17 cellular contexts compared by ENCODE assay signal in genomic region chr3:66365023-66365581, GRCh38.
"Had no signal": no experiment of that assay in that cellular context is flagged by ENCODE, and none has a peak within 500 bp of the region (broad histone marks: within the 10 kb centered on the region; RNA-seq: fewer than 3 reads in every experiment).

No MANE protein-coding gene starts in this region.

- ATAC-seq: activated naive CD8-positive, alpha-beta T cell treated with anti-CD3 and anti-CD28 coated beads, Interleukin-2, amount 50 U/mL, for 24 hours; activated T-cell treated with anti-CD3 and anti-CD28 coated beads, Interleukin-2, amount 50 U/mL, for 72 hours; naive thymus-derived CD4-positive, alpha-beta T cell; stimulated activated naive CD8-positive, alpha-beta T cell treated with anti-CD3 and anti-CD28 coated beads, Interleukin-15, Interleukin-2, amounts not matched to agents 100 U/mL and 50 U/mL, for 24 hours had no signal

- H3K4me1 ChIP-seq: prostate gland, thyroid gland had no signal

- H3K9me3 ChIP-seq: prostate gland, thyroid gland had no signal

- H3K27ac ChIP-seq: prostate gland, thyroid gland had no signal

- FAIRE-seq: endometrium, frontal cortex, islet of Langerhans had no signal

- H3K27me3 ChIP-seq: thyroid gland had no signal

- H3K36me3 ChIP-seq: prostate gland, thyroid gland had no signal

- H3K4me3 ChIP-seq: lung, prostate gland, thyroid gland had no signal

- DNase-seq: activated CD4-positive, alpha-beta memory T cell treated with anti-CD3 and anti-CD28 coated beads for 36 hours; activated CD4-positive, alpha-beta T cell treated with anti-CD3 and anti-CD28 coated beads for 48 hours; activated effector memory CD4-positive, alpha-beta T cell treated with Interleukin-2 at 50 U/mL for 16 hours; activated naive CD4-positive, alpha-beta T cell treated with anti-CD3 and anti-CD28 coated beads for 36 hours; activated naive CD8-positive, alpha-beta T cell treated with anti-CD3 and anti-CD28 coated beads, Interleukin-2, amount 50 U/mL, for 24 hours; activated T-cell treated with anti-CD3 and anti-CD28 coated beads, Interleukin-2, amount 50 U/mL, for 72 hours; erythroblast; naive thymus-derived CD4-positive, alpha-beta T cell; stimulated activated CD4-positive, alpha-beta T cell treated with anti-CD3 and anti-CD28 coated beads, Interleukin-4, amount 100 ng/mL, for 24 hours; stimulated activated naive CD8-positive, alpha-beta T cell treated with anti-CD3 and anti-CD28 coated beads, Interleukin-15, Interleukin-2, amounts not matched to agents 100 U/mL and 50 U/mL, for 24 hours; substantia nigra; thyroid gland had no signal
